ENCODE assay signal across 13 cellular contexts in genomic region chr9:70143394-70144130, GRCh38.
"Had no signal": no experiment of that assay in that cellular context is flagged by ENCODE, and none has a peak within 500 bp of the region (broad histone marks: within the 10 kb centered on the region; RNA-seq: fewer than 3 reads in every experiment).

No MANE protein-coding gene starts in this region.

- H3K9me3 Mint-ChIP-seq: stimulated activated effector memory CD8-positive, alpha-beta T cell treated with anti-CD3 and anti-CD28 coated beads, Interleukin-12 subunit alpha, Interleukin-12 subunit beta, amount 100 ng/mL, for 72 hours had no signal

- H3K9me3 ChIP-seq: tibial artery had no signal

- H3K27me3 ChIP-seq: foreskin keratinocyte, tibial artery had no signal

- H3K4me1 Mint-ChIP-seq: stimulated activated effector memory CD8-positive, alpha-beta T cell treated with anti-CD3 and anti-CD28 coated beads, Interleukin-12 subunit alpha, Interleukin-12 subunit beta, amount 100 ng/mL, for 72 hours had no signal

- H3K4me3 ChIP-seq: tibial artery had no signal

- H3K4me3 Mint-ChIP-seq: naive thymus-derived CD4-positive, alpha-beta T cell; nephron progenitor cell; stimulated activated effector memory CD8-positive, alpha-beta T cell treated with anti-CD3 and anti-CD28 coated beads, Interleukin-12 subunit alpha, Interleukin-12 subunit beta, amount 100 ng/mL, for 72 hours had no signal

- DNase-seq: central memory CD4-positive, alpha-beta T cell; effector memory CD4-positive, alpha-beta T cell; foreskin keratinocyte; mammary epithelial cell; naive thymus-derived CD4-positive, alpha-beta T cell; nephron progenitor cell; right cardiac atrium; stimulated activated CD4-positive, alpha-beta T cell treated with anti-CD3 and anti-CD28 coated beads, Interleukin-4, amount 100 ng/mL, for 1 hour; stimulated activated CD8-positive, alpha-beta memory T cell treated with anti-CD3 and anti-CD28 coated beads, Interleukin-4, amount 100 ng/mL, for 48 hours; stimulated activated naive CD8-positive, alpha-beta T cell treated with anti-CD3 and anti-CD28 coated beads, Interleukin-15, Interleukin-2, amounts not matched to agents 100 U/mL and 50 U/mL, for 24 hours; tibial artery had no signal

- H3K27ac Mint-ChIP-seq: naive thymus-derived CD4-positive, alpha-beta T cell; nephron progenitor cell; stimulated activated effector memory CD8-positive, alpha-beta T cell treated with anti-CD3 and anti-CD28 coated beads, Interleukin-12 subunit alpha, Interleukin-12 subunit beta, amount 100 ng/mL, for 72 hours had no signal

- H3K4me1 ChIP-seq: foreskin keratinocyte, tibial artery had no signal

- H3K36me3 Mint-ChIP-seq: naive thymus-derived CD4-positive, alpha-beta T cell; stimulated activated effector memory CD8-positive, alpha-beta T cell treated with anti-CD3 and anti-CD28 coated beads, Interleukin-12 subunit alpha, Interleukin-12 subunit beta, amount 100 ng/mL, for 72 hours had no signal

- ATAC-seq: foreskin keratinocyte; naive thymus-derived CD4-positive, alpha-beta T cell; right cardiac atrium; stimulated activated effector memory CD8-positive, alpha-beta T cell treated with anti-CD3 and anti-CD28 coated beads, Interleukin-12 subunit alpha, Interleukin-12 subunit beta, amount 100 ng/mL, for 72 hours; stimulated activated naive CD8-positive, alpha-beta T cell treated with anti-CD3 and anti-CD28 coated beads, Interleukin-15, Interleukin-2, amounts not matched to agents 100 U/mL and 50 U/mL, for 24 hours had no signal

- H3K27ac ChIP-seq: epithelial cell of prostate, foreskin keratinocyte, tibial artery had no signal
